24 cellular contexts compared by ENCODE assay signal in genomic region chr22:25354456-25354855, GRCh38.
"Had no signal": no experiment of that assay in that cellular context is flagged by ENCODE, and none has a peak within 500 bp of the region (broad histone marks: within the 10 kb centered on the region; RNA-seq: fewer than 3 reads in every experiment).

No MANE protein-coding gene starts in this region.

- H3K27me3 ChIP-seq: breast epithelium, gastroesophageal sphincter, heart right ventricle, tibial artery, uterus had no signal

- H3K9me3 ChIP-seq: breast epithelium, gastroesophageal sphincter, heart right ventricle, lower lobe of right lung, tibial artery, uterus had no signal

- H3K4me1 ChIP-seq: breast epithelium, gastroesophageal sphincter, lower lobe of right lung, tibial artery, uterus had no signal

- H3K27ac Mint-ChIP-seq: activated CD4-positive, alpha-beta T cell treated with anti-CD3 and anti-CD28 coated beads for 36 hours; activated naive CD8-positive, alpha-beta T cell; endodermal cell; naive thymus-derived CD4-positive, alpha-beta T cell; progenitor cell of endocrine pancreas; stimulated activated naive CD8-positive, alpha-beta T cell treated with anti-CD3 and anti-CD28 coated beads, Interleukin-15, Interleukin-2, amounts not matched to agents 100 ng/mL and 50 ng/mL, for 24 hours had no signal

- H3K36me3 ChIP-seq: breast epithelium, uterus had no signal

- H3K27ac ChIP-seq: breast epithelium, epithelial cell of prostate, gastroesophageal sphincter, heart right ventricle, lower lobe of right lung, tibial artery, uterus, WERI-Rb-1 had no signal

- H3K4me3 Mint-ChIP-seq: activated CD4-positive, alpha-beta T cell treated with anti-CD3 and anti-CD28 coated beads for 36 hours; activated naive CD8-positive, alpha-beta T cell; endodermal cell; naive thymus-derived CD4-positive, alpha-beta T cell; stimulated activated naive CD8-positive, alpha-beta T cell treated with anti-CD3 and anti-CD28 coated beads, Interleukin-15, Interleukin-2, amounts not matched to agents 100 ng/mL and 50 ng/mL, for 24 hours had no signal

- ATAC-seq: activated CD4-positive, alpha-beta T cell treated with anti-CD3 and anti-CD28 coated beads for 36 hours; gastroesophageal sphincter; heart right ventricle; left colon; lower lobe of right lung; naive thymus-derived CD4-positive, alpha-beta T cell had no signal

- H3K4me3 ChIP-seq: breast epithelium, gastroesophageal sphincter, heart right ventricle, lower lobe of right lung, tibial artery, uterus had no signal

- H3K9me3 Mint-ChIP-seq: endodermal cell; stimulated activated naive CD8-positive, alpha-beta T cell treated with anti-CD3 and anti-CD28 coated beads, Interleukin-15, Interleukin-2, amounts not matched to agents 100 ng/mL and 50 ng/mL, for 24 hours had no signal

- H3K4me1 Mint-ChIP-seq: activated CD4-positive, alpha-beta T cell treated with anti-CD3 and anti-CD28 coated beads for 36 hours; endodermal cell had no signal

- DNase-seq: activated CD4-positive, alpha-beta T cell treated with anti-CD3 and anti-CD28 coated beads for 36 hours; activated CD4-positive, alpha-beta T cell treated with anti-CD3 and anti-CD28 coated beads, Interleukin-2, amount 50 U/mL, for 4 hours; activated naive CD4-positive, alpha-beta T cell; amniotic stem cell; cortex of kidney; endodermal cell; heart right ventricle; islet precursor cell; left colon; lower lobe of right lung; mesendoderm; naive thymus-derived CD4-positive, alpha-beta T cell; retina; stimulated activated CD4-positive, alpha-beta T cell treated with anti-CD3 and anti-CD28 coated beads, Interleukin-4, amount 100 ng/mL, for 24 hours; substantia nigra; uterus; WERI-Rb-1 had no signal

- H3K27me3 Mint-ChIP-seq: activated CD4-positive, alpha-beta T cell treated with anti-CD3 and anti-CD28 coated beads for 36 hours; activated naive CD8-positive, alpha-beta T cell; naive thymus-derived CD4-positive, alpha-beta T cell; progenitor cell of endocrine pancreas; stimulated activated naive CD8-positive, alpha-beta T cell treated with anti-CD3 and anti-CD28 coated beads, Interleukin-15, Interleukin-2, amounts not matched to agents 100 ng/mL and 50 ng/mL, for 24 hours had no signal
